In the genomic region with DNA sequence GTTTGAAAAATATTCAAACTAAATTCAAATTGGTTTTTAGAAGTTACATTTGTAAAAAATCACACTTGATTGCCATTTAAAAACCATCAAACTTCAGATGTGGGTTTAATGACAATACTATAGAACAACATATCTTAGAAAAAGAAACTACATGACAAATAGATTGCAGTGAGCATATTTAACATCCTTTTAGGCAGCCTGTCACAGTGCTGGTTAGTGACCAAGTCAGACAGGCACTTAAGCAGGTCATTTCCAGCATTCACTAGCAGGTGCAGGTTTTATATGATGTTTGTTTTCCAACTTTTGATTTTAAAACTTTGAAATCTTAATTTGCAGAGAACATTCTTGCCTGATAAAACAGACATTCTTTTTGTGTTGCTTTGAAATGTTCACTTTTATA, we compare ENCODE assay signal across 1 cellular context.
TF ChIP-seq lines count a peak whose summit lies in the region.

No MANE protein-coding gene starts in this region.

TF ChIP-seq in GM12878, 131 proteins besides CTCF, POLR2A, EP300 and RAD21 (continued from another document):
- TF ChIP-seq, protein P1, sequence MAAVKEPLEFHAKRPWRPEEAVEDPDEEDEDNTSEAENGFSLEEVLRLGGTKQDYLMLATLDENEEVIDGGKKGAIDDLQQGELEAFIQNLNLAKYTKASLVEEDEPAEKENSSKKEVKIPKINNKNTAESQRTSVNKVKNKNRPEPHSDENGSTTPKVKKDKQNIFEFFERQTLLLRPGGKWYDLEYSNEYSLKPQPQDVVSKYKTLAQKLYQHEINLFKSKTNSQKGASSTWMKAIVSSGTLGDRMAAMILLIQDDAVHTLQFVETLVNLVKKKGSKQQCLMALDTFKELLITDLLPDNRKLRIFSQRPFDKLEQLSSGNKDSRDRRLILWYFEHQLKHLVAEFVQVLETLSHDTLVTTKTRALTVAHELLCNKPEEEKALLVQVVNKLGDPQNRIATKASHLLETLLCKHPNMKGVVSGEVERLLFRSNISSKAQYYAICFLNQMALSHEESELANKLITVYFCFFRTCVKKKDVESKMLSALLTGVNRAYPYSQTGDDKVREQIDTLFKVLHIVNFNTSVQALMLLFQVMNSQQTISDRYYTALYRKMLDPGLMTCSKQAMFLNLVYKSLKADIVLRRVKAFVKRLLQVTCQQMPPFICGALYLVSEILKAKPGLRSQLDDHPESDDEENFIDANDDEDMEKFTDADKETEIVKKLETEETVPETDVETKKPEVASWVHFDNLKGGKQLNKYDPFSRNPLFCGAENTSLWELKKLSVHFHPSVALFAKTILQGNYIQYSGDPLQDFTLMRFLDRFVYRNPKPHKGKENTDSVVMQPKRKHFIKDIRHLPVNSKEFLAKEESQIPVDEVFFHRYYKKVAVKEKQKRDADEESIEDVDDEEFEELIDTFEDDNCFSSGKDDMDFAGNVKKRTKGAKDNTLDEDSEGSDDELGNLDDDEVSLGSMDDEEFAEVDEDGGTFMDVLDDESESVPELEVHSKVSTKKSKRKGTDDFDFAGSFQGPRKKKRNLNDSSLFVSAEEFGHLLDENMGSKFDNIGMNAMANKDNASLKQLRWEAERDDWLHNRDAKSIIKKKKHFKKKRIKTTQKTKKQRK (IDR thresholded peaks at IDR 0.05; ENCODE audit: low read depth, low read length) = no peak
